ENCODE assay signal across 36 cellular contexts in genomic region chr4:10069065-10069626, GRCh38. TPM values are rescaled to one million over a fixed set of nuclear protein-coding genes. Genes with fewer than 3 reads are reported as not detected.
DNase-seq lines count a peak whose midpoint lies in the region; ATAC-seq and TF ChIP-seq lines count a peak whose summit lies in the region.
"Had no signal": no experiment of that assay in that cellular context is flagged by ENCODE, and none has a peak within 500 bp of the region (broad histone marks: within the 10 kb centered on the region; RNA-seq: fewer than 3 reads in every experiment).

No MANE protein-coding gene starts in this region.

- no peaks in the 10 kb centered on the region for H3K9me3 ChIP-seq in GM23248 (ENCODE audit: low read depth)
- H3K9me3 ChIP-seq: breast epithelium, gastroesophageal sphincter, right atrium auricular region, SJSA1, thyroid gland had no signal

- no peak overlapping the region for H3K4me3 ChIP-seq in GM23248
- H3K4me3 ChIP-seq: breast epithelium, gastroesophageal sphincter, hepatocyte, right atrium auricular region, SJSA1, smooth muscle cell, thyroid gland had no signal

- H3K9me2 ChIP-seq in GM23248 (ENCODE audit: insufficient read depth), result no peaks in the 10 kb centered on the region

- H3K4me1 Mint-ChIP-seq in activated naive CD8-positive, alpha-beta T cell treated with anti-CD3 and anti-CD28 coated beads, Interleukin-2, amount 10 ng/mL, durations not matched to agents 7 days and 5 days, result no peaks in the 10 kb centered on the region
- no peaks in the 10 kb centered on the region for H3K4me1 Mint-ChIP-seq in activated naive CD8-positive, alpha-beta T cell treated with anti-CD3 and anti-CD28 coated beads for 36 hours
- H3K4me1 Mint-ChIP-seq in WTC11, result peaks cover 2% of the 10 kb centered on the region; the same call in 1 of the 2 replicates
- no peaks in the 10 kb centered on the region for H3K4me1 Mint-ChIP-seq in stimulated activated naive B cell treated with anti-CD40 and anti-IgM and Interleukin-4, amounts not matched to agents 10 μg/mL and 1 μg/mL and 100 μg/mL, for 72 hours
- H3K4me1 Mint-ChIP-seq: activated T-helper 17 cell treated with anti-CD3 and anti-CD28 coated beads, Interleukin-2, amount 50 U/mL, for 72 hours; B cell; IgD-negative memory B cell had no signal

- no peaks in the 10 kb centered on the region for H3K27me3 ChIP-seq in GM23248 (replicated peaks; ENCODE audit: insufficient read depth)
- H3K27me3 ChIP-seq: breast epithelium, gastroesophageal sphincter, hepatocyte, right atrium auricular region, SJSA1, thyroid gland had no signal

- H3K4me1 ChIP-seq in GM23248 (ENCODE audit: insufficient read depth), result no peaks in the 10 kb centered on the region
- H3K4me1 ChIP-seq: breast epithelium, SJSA1 had no signal

- no peak overlapping the region for H3K9ac ChIP-seq in GM23248

- no peak for TF ChIP-seq CTCF in WTC11 (IDR thresholded peaks at IDR 0.05)

- H4K20me1 ChIP-seq in GM23248 (ENCODE audit: insufficient read depth), result no peaks in the 10 kb centered on the region

- no peak for DNase-seq in activated naive CD8-positive, alpha-beta T cell treated with anti-CD3 and anti-CD28 coated beads, Interleukin-2, amount 10 ng/mL, durations not matched to agents 7 days and 5 days
- DNase-seq in activated naive CD8-positive, alpha-beta T cell treated with anti-CD3 and anti-CD28 coated beads for 36 hours, result no peak
- DNase-seq in WTC11 (ENCODE audit: low spot score), result no peak
- DNase-seq in islet precursor cell, result peak; percentile 53
- no peak for DNase-seq in stimulated activated naive B cell treated with anti-CD40 and anti-IgM and Interleukin-4, amounts not matched to agents 10 μg/mL and 1 μg/mL and 100 μg/mL, for 72 hours
- no peak for DNase-seq in GM23248
- no peak for DNase-seq in T-helper 9 cell
- DNase-seq: ACHN; activated CD4-positive, alpha-beta T cell treated with anti-CD3 and anti-CD28 coated beads, Interleukin-2, amount 50 U/mL, for 4 hours; activated CD8-positive, alpha-beta memory T cell treated with anti-CD3 and anti-CD28 coated beads, Interleukin-2, amount 50 U/mL, for 4 hours; activated naive CD4-positive, alpha-beta T cell treated with anti-CD3 and anti-CD28 coated beads, Interleukin-2, amount 50 U/mL, for 16 hours; anterior cingulate cortex; CD8-positive, alpha-beta memory T cell; DMS53; HCEC 1CT; left colon; mammary epithelial cell; NCI-H1436 treated with DMSO at 0.1 percent for 48 hours; NCI-H2171; NCI-H510A treated with DMSO at 0.1 percent for 48 hours; stimulated activated CD4-positive, alpha-beta T cell treated with anti-CD3 and anti-CD28 coated beads, Interleukin-1b, Interleukin-23, amount 100 ng/mL, for 48 hours; T-helper 1 cell; thyroid gland had no signal

- H3K27ac Mint-ChIP-seq in activated naive CD8-positive, alpha-beta T cell treated with anti-CD3 and anti-CD28 coated beads, Interleukin-2, amount 10 ng/mL, durations not matched to agents 7 days and 5 days, result no peak overlapping the region
- no peak overlapping the region for H3K27ac Mint-ChIP-seq in activated naive CD8-positive, alpha-beta T cell treated with anti-CD3 and anti-CD28 coated beads for 36 hours
- H3K27ac Mint-ChIP-seq in WTC11, result no peak overlapping the region
- H3K27ac Mint-ChIP-seq in stimulated activated naive B cell treated with anti-CD40 and anti-IgM and Interleukin-4, amounts not matched to agents 10 μg/mL and 1 μg/mL and 100 μg/mL, for 72 hours, result no peak overlapping the region
- H3K27ac Mint-ChIP-seq: activated T-helper 17 cell treated with anti-CD3 and anti-CD28 coated beads, Interleukin-2, amount 50 U/mL, for 72 hours; B cell had no signal

- no peak overlapping the region for H3K27ac ChIP-seq in GM23248
- H3K27ac ChIP-seq: breast epithelium, gastroesophageal sphincter, hepatocyte, right atrium auricular region, SJSA1, thyroid gland had no signal

- H3F3A ChIP-seq in GM23248 (ENCODE audit: insufficient read depth), result peaks cover 71% of the 10 kb centered on the region

- WGBS in GM23248 (ENCODE audit: low coverage in 1 of 2, low lambda C conversion rate in 2 of 2, missing lambda C conversion rate in 2 of 2), 2 experiments, result 87 to 88% methylated on average over 12 of the region's 12 CpGs

- no peaks in the 10 kb centered on the region for H3K27me3 Mint-ChIP-seq in activated naive CD8-positive, alpha-beta T cell treated with anti-CD3 and anti-CD28 coated beads, Interleukin-2, amount 10 ng/mL, durations not matched to agents 7 days and 5 days
- H3K27me3 Mint-ChIP-seq in activated naive CD8-positive, alpha-beta T cell treated with anti-CD3 and anti-CD28 coated beads for 36 hours, result no peaks in the 10 kb centered on the region
- no peaks in the 10 kb centered on the region for H3K27me3 Mint-ChIP-seq in WTC11 (ENCODE audit: low read depth)
- H3K27me3 Mint-ChIP-seq in stimulated activated naive B cell treated with anti-CD40 and anti-IgM and Interleukin-4, amounts not matched to agents 10 μg/mL and 1 μg/mL and 100 μg/mL, for 72 hours, result no peaks in the 10 kb centered on the region
- H3K27me3 Mint-ChIP-seq: activated T-helper 17 cell treated with anti-CD3 and anti-CD28 coated beads, Interleukin-2, amount 50 U/mL, for 72 hours; B cell; IgD-negative memory B cell had no signal

- H3K36me3 ChIP-seq in GM23248 (ENCODE audit: low read depth), result peaks cover 46% of the 10 kb centered on the region

- H3K79me2 ChIP-seq in GM23248 (ENCODE audit: insufficient read depth), result peaks cover 8% of the 10 kb centered on the region; the same call in 1 of the 2 replicates
- H3K79me2 ChIP-seq: hepatocyte had no signal

- H3K4me2 ChIP-seq in GM23248 (ENCODE audit: unreplicated experiment), result no peak overlapping the region
- H3K4me2 ChIP-seq: hepatocyte, smooth muscle cell had no signal

- POLR2A ChIA-PET in activated naive CD8-positive, alpha-beta T cell treated with anti-CD3 and anti-CD28 coated beads, Interleukin-2, amount 10 ng/mL, durations not matched to agents 7 days and 5 days (lab: Charles Lee), result no interaction called here
- POLR2A ChIA-PET in WTC11 (lab: Charles Lee), result interaction anchor here (0.7 to 1.8 kb wide), 3 partner anchors 26 to 474 kb away, joined by 3 to 5 read pairs (median 3); partner anchors contain the start of gene WDR1

- ATAC-seq in activated naive CD8-positive, alpha-beta T cell treated with anti-CD3 and anti-CD28 coated beads, Interleukin-2, amount 10 ng/mL, durations not matched to agents 7 days and 5 days (ENCODE audit: low read depth), result peak; percentile 19
- ATAC-seq in WTC11, result peak; percentile 38
- ATAC-seq in stimulated activated naive B cell treated with anti-CD40 and anti-IgM and Interleukin-4, amounts not matched to agents 10 μg/mL and 1 μg/mL and 100 μg/mL, for 72 hours (replicated peaks), result peak; percentile 5 to 29
- no peak for ATAC-seq in GM21528 (IDR thresholded peaks at IDR 0.05; ENCODE audit: low FRiP score, unreplicated experiment)
- ATAC-seq: activated CD4-positive, CD25-positive, alpha-beta regulatory T cell treated with anti-CD3 and anti-CD28 coated beads, Interleukin-2, amount 50 U/mL, for 24 hours; activated T-helper 17 cell treated with anti-CD3 and anti-CD28 coated beads, Interleukin-2, amount 50 U/mL, for 72 hours; gastroesophageal sphincter; left colon had no signal

- no peak overlapping the region for H2AFZ ChIP-seq in GM23248
- H2AFZ ChIP-seq: hepatocyte had no signal

- CTCF ChIA-PET in WTC11 (lab: Charles Lee), result interaction anchor here (0.7 to 1.9 kb wide), 4 partner anchors 54 to 365 kb away, joined by 3 to 5 read pairs (median 4); no protein-coding TSS in a partner anchor

- H3K36me3 Mint-ChIP-seq in activated naive CD8-positive, alpha-beta T cell treated with anti-CD3 and anti-CD28 coated beads, Interleukin-2, amount 10 ng/mL, durations not matched to agents 7 days and 5 days, result peaks cover 22% of the 10 kb centered on the region
- peaks cover 19% of the 10 kb centered on the region for H3K36me3 Mint-ChIP-seq in activated naive CD8-positive, alpha-beta T cell treated with anti-CD3 and anti-CD28 coated beads for 36 hours
- H3K36me3 Mint-ChIP-seq in WTC11, result peaks cover 17% of the 10 kb centered on the region
- H3K36me3 Mint-ChIP-seq in stimulated activated naive B cell treated with anti-CD40 and anti-IgM and Interleukin-4, amounts not matched to agents 10 μg/mL and 1 μg/mL and 100 μg/mL, for 72 hours, result peaks cover 27 to 58% of the 10 kb centered on the region in 2 donors

- in situ Hi-C loops in GM23248 (cut with MboI), result loop anchor here (10.0 kb wide), 1 partner anchor 304 kb away; no protein-coding TSS in a partner anchor

- H3K4me3 Mint-ChIP-seq in activated naive CD8-positive, alpha-beta T cell treated with anti-CD3 and anti-CD28 coated beads, Interleukin-2, amount 10 ng/mL, durations not matched to agents 7 days and 5 days, result no peak overlapping the region
- H3K4me3 Mint-ChIP-seq in activated naive CD8-positive, alpha-beta T cell treated with anti-CD3 and anti-CD28 coated beads for 36 hours, result no peak overlapping the region
- no peak overlapping the region for H3K4me3 Mint-ChIP-seq in WTC11
- H3K4me3 Mint-ChIP-seq in stimulated activated naive B cell treated with anti-CD40 and anti-IgM and Interleukin-4, amounts not matched to agents 10 μg/mL and 1 μg/mL and 100 μg/mL, for 72 hours, result no peak overlapping the region
- H3K4me3 Mint-ChIP-seq: activated T-helper 17 cell treated with anti-CD3 and anti-CD28 coated beads, Interleukin-2, amount 50 U/mL, for 72 hours; B cell; CD8-positive, alpha-beta memory T cell; IgD-negative memory B cell had no signal

- no peaks in the 10 kb centered on the region for H3K9me3 Mint-ChIP-seq in activated naive CD8-positive, alpha-beta T cell treated with anti-CD3 and anti-CD28 coated beads, Interleukin-2, amount 10 ng/mL, durations not matched to agents 7 days and 5 days
- H3K9me3 Mint-ChIP-seq in activated naive CD8-positive, alpha-beta T cell treated with anti-CD3 and anti-CD28 coated beads for 36 hours, result no peaks in the 10 kb centered on the region
- H3K9me3 Mint-ChIP-seq in WTC11, result no peaks in the 10 kb centered on the region
- no peaks in the 10 kb centered on the region for H3K9me3 Mint-ChIP-seq in stimulated activated naive B cell treated with anti-CD40 and anti-IgM and Interleukin-4, amounts not matched to agents 10 μg/mL and 1 μg/mL and 100 μg/mL, for 72 hours
- H3K9me3 Mint-ChIP-seq: activated T-helper 17 cell treated with anti-CD3 and anti-CD28 coated beads, Interleukin-2, amount 50 U/mL, for 72 hours; CD8-positive, alpha-beta memory T cell; IgD-negative memory B cell had no signal

RNA-seq across cellular contexts. Expression of gene WDR1, which starts 47.5 kb away (rescaled TPM):
- 100 to 1,000 TPM; 371 to 372 TPM for total RNA-seq in activated naive CD8-positive, alpha-beta T cell treated with anti-CD3 and anti-CD28 coated beads, Interleukin-2, amount 10 ng/mL, durations not matched to agents 7 days and 5 days
- total RNA-seq in activated naive CD8-positive, alpha-beta T cell treated with anti-CD3 and anti-CD28 coated beads for 36 hours, result 100 to 1,000 TPM; 372 to 385 TPM
- 288 to 306 TPM (median 288 TPM) in 3 replicates for total RNA-seq in WTC11 (2021)
- total RNA-seq in GM23248 (2014; rRNA removed; shearing (Covaris generic)), result 471 and 487 TPM in 2 replicates
- 413 and 419 TPM in 2 replicates for polyA plus RNA-seq in GM23248 (2016; fragmentation: Nextera tagmentation; extraction: Ambion mirVana)

RNA-seq across cellular contexts. Expression of gene SLC2A9, which starts 47.8 kb away (rescaled TPM):
- total RNA-seq in activated naive CD8-positive, alpha-beta T cell treated with anti-CD3 and anti-CD28 coated beads, Interleukin-2, amount 10 ng/mL, durations not matched to agents 7 days and 5 days, result 1 to 10 TPM in 1 of 2 experiments, under 1 TPM in 1; 0.77 to 1.6 TPM
- total RNA-seq in activated naive CD8-positive, alpha-beta T cell treated with anti-CD3 and anti-CD28 coated beads for 36 hours, result 1 to 10 TPM; 1.1 to 1.2 TPM
- total RNA-seq in WTC11 (2021), result 0.64 TPM in 1 of 3 replicates, not detected in the others
- total RNA-seq in GM23248 (2014; rRNA removed; shearing (Covaris generic)), result 0.25 and 2.8 TPM in 2 replicates
- 3.5 and 3.8 TPM in 2 replicates for polyA plus RNA-seq in GM23248 (2016; fragmentation: Nextera tagmentation; extraction: Ambion mirVana)
- total RNA-seq: G401, RPMI7951, SJSA1 had no signal
